In the genomic region with DNA sequence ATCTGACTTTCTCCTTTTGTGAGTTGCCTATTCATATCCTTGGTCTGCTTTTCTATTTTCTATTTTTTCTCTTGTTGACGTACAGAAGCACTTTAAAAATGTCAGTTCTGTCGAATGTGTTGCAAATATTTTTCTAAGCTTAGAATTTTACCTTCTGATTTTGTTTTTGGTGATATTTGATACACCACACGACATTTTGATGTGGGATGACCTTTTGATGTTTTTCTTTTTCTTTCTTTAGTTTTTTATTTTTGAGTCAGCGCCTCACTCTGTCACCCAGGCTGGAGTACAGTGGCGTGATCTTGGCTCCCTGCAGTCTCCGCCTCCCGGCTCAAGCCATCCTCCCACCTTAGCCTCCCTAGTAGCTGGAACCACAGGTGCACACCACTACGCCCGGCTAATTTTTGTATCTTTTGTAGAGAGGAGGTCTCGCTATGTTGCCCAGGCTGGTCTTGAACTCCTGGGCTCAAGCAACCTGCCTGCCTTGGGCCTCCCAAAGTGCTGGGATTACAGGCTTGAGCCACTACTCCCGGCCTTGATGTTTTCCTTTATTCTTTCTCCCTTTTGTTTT, we compare ENCODE assay signal across 1 cellular context.
A peak's percentile ranks its signal among the peaks of the same experiment; 100 is the strongest.
TF ChIP-seq lines count a peak whose summit lies in the region.

No MANE protein-coding gene starts in this region.

TF ChIP-seq in K562, 482 proteins besides CTCF, POLR2A, EP300 and RAD21 (continued from another document and continues in another):
- TF ChIP-seq POU5F1 (IDR thresholded peaks at IDR 0.05; ENCODE audit: borderline replicate concordance, low read depth, low read length, partially characterized antibody) (no peak), ZNF551 (CRISPR knock-in tag; IDR thresholded peaks at IDR 0.05) (no peak), PML (IDR thresholded peaks at IDR 0.05; ENCODE audit: low read length) (no peak; the same call in 1 of the 2 replicates), KDM1A (IDR thresholded peaks at IDR 0.05) (no peak), ZNF23 (CRISPR knock-in tag; IDR thresholded peaks at IDR 0.05) (no peak), NFATC3 (IDR thresholded peaks at IDR 0.05) (peak; percentile 54; the same call in 1 of the 2 replicates), SMARCE1 (IDR thresholded peaks at IDR 0.05) (0 out of 2 replicates have a peak, but pooled peaks have one; percentile 18), FUS (optimal IDR thresholded peaks at IDR 0.05; ENCODE audit: low read depth, low read length) (no peak), RNF2 (IDR thresholded peaks at IDR 0.05) (no peak), HDAC1 (IDR thresholded peaks at IDR 0.05) (0 out of 4 replicates have a peak, but pooled peaks of 1 of the 2 experiments have one; percentile 81), TAF15 (IDR thresholded peaks at IDR 0.05; ENCODE audit: low read depth, low read length) (no peak), ZKSCAN3 (CRISPR knock-in tag; IDR thresholded peaks at IDR 0.05) (no peak), STAT5A (IDR thresholded peaks at IDR 0.05; ENCODE audit: borderline replicate concordance, low read length) (no peak), HDAC2 (IDR thresholded peaks at IDR 0.05) (peak; percentile 22; the same call in 1 of the 2 replicates), MCM2 (IDR thresholded peaks at IDR 0.05; ENCODE audit: low read depth) (no peak), HSF4 (CRISPR knock-in tag; IDR thresholded peaks at IDR 0.05; ENCODE audit: borderline replicate concordance) (no peak), BDP1 (IDR thresholded peaks at IDR 0.05; ENCODE audit: insufficient read depth, insufficient read length) (no peak), POLR2B (IDR thresholded peaks at IDR 0.05; ENCODE audit: low read depth, partially characterized antibody) (peak; percentile 18), ARID2 (IDR thresholded peaks at IDR 0.05) (no peak), SIN3B (IDR thresholded peaks at IDR 0.05; ENCODE audit: low read depth) (no peak), KDM2B (CRISPR knock-in tag; IDR thresholded peaks at IDR 0.05) (no peak), SAFB (IDR thresholded peaks at IDR 0.05; ENCODE audit: borderline replicate concordance, low read depth, low read length) (no peak), SMAD1 (IDR thresholded peaks at IDR 0.05; ENCODE audit: low read depth, low read length, partially characterized antibody) (no peak), NR2C2 (CRISPR knock-in tag; IDR thresholded peaks at IDR 0.05) (no peak), NR2C2 (tag; IDR thresholded peaks at IDR 0.05) (peak; percentile 1; the same call in 1 of the 2 replicates), ARNT (IDR thresholded peaks at IDR 0.05) (0 out of 4 replicates have a peak, but pooled peaks have one; percentile 36 to 68), L3MBTL2 (IDR thresholded peaks at IDR 0.05) (peak; percentile 52), MYBL2 (IDR thresholded peaks at IDR 0.05; ENCODE audit: low read depth) (peak; percentile 50; the same call in 1 of the 2 replicates), MYBL2 (CRISPR knock-in tag; IDR thresholded peaks at IDR 0.05; ENCODE audit: borderline replicate concordance) (no peak), WHSC1 (IDR thresholded peaks at IDR 0.05; ENCODE audit: low read length) (no peak), ILF3 (IDR thresholded peaks at IDR 0.05; ENCODE audit: borderline replicate concordance) (no peak), TRIM28 (IDR thresholded peaks at IDR 0.05) (peak; percentile 18; the same call in 1 of the 2 replicates), MCM7 (IDR thresholded peaks at IDR 0.05) (0 out of 4 replicates have a peak, but pooled peaks of 1 of the 2 experiments have one; percentile 31)
- TF ChIP-seq, protein P1, sequence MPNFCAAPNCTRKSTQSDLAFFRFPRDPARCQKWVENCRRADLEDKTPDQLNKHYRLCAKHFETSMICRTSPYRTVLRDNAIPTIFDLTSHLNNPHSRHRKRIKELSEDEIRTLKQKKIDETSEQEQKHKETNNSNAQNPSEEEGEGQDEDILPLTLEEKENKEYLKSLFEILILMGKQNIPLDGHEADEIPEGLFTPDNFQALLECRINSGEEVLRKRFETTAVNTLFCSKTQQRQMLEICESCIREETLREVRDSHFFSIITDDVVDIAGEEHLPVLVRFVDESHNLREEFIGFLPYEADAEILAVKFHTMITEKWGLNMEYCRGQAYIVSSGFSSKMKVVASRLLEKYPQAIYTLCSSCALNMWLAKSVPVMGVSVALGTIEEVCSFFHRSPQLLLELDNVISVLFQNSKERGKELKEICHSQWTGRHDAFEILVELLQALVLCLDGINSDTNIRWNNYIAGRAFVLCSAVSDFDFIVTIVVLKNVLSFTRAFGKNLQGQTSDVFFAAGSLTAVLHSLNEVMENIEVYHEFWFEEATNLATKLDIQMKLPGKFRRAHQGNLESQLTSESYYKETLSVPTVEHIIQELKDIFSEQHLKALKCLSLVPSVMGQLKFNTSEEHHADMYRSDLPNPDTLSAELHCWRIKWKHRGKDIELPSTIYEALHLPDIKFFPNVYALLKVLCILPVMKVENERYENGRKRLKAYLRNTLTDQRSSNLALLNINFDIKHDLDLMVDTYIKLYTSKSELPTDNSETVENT (CRISPR knock-in tag; IDR thresholded peaks at IDR 0.05), result 0 out of 2 replicates have a peak, but pooled peaks have one; percentile 27
- TF ChIP-seq, protein P2, sequence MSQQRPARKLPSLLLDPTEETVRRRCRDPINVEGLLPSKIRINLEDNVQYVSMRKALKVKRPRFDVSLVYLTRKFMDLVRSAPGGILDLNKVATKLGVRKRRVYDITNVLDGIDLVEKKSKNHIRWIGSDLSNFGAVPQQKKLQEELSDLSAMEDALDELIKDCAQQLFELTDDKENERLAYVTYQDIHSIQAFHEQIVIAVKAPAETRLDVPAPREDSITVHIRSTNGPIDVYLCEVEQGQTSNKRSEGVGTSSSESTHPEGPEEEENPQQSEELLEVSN (IDR thresholded peaks at IDR 0.05; ENCODE audit: borderline replicate concordance in 1 of 2, extremely low read depth in 1 of 2, insufficient read depth in 1 of 2, insufficient read length in 1 of 2, low read depth in 1 of 2, low read length in 1 of 2, poor library complexity in 1 of 2, severe bottlenecking in 1 of 2), result no peak
- TF ChIP-seq, protein P3, sequence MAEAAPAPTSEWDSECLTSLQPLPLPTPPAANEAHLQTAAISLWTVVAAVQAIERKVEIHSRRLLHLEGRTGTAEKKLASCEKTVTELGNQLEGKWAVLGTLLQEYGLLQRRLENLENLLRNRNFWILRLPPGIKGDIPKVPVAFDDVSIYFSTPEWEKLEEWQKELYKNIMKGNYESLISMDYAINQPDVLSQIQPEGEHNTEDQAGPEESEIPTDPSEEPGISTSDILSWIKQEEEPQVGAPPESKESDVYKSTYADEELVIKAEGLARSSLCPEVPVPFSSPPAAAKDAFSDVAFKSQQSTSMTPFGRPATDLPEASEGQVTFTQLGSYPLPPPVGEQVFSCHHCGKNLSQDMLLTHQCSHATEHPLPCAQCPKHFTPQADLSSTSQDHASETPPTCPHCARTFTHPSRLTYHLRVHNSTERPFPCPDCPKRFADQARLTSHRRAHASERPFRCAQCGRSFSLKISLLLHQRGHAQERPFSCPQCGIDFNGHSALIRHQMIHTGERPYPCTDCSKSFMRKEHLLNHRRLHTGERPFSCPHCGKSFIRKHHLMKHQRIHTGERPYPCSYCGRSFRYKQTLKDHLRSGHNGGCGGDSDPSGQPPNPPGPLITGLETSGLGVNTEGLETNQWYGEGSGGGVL (CRISPR knock-in tag; IDR thresholded peaks at IDR 0.05), result no peak
- TF ChIP-seq, protein P4, sequence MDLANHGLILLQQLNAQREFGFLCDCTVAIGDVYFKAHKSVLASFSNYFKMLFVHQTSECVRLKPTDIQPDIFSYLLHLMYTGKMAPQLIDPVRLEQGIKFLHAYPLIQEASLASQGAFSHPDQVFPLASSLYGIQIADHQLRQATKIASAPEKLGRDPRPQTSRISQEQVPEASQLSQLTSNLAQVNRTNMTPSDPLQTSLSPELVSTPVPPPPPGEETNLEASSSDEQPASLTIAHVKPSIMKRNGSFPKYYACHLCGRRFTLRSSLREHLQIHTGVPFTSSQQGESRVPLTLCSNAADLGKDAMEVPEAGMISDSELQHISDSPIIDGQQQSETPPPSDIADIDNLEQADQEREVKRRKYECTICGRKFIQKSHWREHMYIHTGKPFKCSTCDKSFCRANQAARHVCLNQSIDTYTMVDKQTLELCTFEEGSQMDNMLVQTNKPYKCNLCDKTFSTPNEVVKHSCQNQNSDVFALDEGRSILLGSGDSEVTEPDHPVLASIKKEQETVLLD (IDR thresholded peaks at IDR 0.05), result no peak
- TF ChIP-seq, protein P5, sequence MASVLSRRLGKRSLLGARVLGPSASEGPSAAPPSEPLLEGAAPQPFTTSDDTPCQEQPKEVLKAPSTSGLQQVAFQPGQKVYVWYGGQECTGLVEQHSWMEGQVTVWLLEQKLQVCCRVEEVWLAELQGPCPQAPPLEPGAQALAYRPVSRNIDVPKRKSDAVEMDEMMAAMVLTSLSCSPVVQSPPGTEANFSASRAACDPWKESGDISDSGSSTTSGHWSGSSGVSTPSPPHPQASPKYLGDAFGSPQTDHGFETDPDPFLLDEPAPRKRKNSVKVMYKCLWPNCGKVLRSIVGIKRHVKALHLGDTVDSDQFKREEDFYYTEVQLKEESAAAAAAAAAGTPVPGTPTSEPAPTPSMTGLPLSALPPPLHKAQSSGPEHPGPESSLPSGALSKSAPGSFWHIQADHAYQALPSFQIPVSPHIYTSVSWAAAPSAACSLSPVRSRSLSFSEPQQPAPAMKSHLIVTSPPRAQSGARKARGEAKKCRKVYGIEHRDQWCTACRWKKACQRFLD (CRISPR knock-in tag; IDR thresholded peaks at IDR 0.05), result no peak
- TF ChIP-seq, protein P6, sequence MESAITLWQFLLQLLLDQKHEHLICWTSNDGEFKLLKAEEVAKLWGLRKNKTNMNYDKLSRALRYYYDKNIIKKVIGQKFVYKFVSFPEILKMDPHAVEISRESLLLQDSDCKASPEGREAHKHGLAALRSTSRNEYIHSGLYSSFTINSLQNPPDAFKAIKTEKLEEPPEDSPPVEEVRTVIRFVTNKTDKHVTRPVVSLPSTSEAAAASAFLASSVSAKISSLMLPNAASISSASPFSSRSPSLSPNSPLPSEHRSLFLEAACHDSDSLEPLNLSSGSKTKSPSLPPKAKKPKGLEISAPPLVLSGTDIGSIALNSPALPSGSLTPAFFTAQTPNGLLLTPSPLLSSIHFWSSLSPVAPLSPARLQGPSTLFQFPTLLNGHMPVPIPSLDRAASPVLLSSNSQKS (CRISPR knock-in tag; IDR thresholded peaks at IDR 0.05), result no peak
- TF ChIP-seq, protein P7, sequence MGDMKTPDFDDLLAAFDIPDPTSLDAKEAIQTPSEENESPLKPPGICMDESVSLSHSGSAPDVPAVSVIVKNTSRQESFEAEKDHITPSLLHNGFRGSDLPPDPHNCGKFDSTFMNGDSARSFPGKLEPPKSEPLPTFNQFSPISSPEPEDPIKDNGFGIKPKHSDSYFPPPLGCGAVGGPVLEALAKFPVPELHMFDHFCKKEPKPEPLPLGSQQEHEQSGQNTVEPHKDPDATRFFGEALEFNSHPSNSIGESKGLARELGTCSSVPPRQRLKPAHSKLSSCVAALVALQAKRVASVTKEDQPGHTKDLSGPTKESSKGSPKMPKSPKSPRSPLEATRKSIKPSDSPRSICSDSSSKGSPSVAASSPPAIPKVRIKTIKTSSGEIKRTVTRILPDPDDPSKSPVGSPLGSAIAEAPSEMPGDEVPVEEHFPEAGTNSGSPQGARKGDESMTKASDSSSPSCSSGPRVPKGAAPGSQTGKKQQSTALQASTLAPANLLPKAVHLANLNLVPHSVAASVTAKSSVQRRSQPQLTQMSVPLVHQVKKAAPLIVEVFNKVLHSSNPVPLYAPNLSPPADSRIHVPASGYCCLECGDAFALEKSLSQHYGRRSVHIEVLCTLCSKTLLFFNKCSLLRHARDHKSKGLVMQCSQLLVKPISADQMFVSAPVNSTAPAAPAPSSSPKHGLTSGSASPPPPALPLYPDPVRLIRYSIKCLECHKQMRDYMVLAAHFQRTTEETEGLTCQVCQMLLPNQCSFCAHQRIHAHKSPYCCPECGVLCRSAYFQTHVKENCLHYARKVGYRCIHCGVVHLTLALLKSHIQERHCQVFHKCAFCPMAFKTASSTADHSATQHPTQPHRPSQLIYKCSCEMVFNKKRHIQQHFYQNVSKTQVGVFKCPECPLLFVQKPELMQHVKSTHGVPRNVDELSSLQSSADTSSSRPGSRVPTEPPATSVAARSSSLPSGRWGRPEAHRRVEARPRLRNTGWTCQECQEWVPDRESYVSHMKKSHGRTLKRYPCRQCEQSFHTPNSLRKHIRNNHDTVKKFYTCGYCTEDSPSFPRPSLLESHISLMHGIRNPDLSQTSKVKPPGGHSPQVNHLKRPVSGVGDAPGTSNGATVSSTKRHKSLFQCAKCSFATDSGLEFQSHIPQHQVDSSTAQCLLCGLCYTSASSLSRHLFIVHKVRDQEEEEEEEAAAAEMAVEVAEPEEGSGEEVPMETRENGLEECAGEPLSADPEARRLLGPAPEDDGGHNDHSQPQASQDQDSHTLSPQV (IDR thresholded peaks at IDR 0.05), result peak; percentile 75; the same call in 1 of the 2 replicates
